Comparison of ENCODE assay signal across 18 cellular contexts in genomic region chr2:74982581-74982980, GRCh38. TPM values are rescaled to one million over a fixed set of nuclear protein-coding genes. Genes with fewer than 3 reads are reported as not detected.
DNase-seq lines count a peak whose midpoint lies in the region; ATAC-seq, FAIRE-seq and TF ChIP-seq lines count a peak whose summit lies in the region.
"Had no signal": no experiment of that assay in that cellular context is flagged by ENCODE, and none has a peak within 500 bp of the region (broad histone marks: within the 10 kb centered on the region; RNA-seq: fewer than 3 reads in every experiment).

No MANE protein-coding gene starts in this region.

- 15% methylated on average over 3 of the region's 3 CpGs for WGBS in A549 (ENCODE audit: missing lambda C conversion rate)
- 72 to 80% (median 75%) methylated on average over 3 of the region's 3 CpGs for WGBS in heart left ventricle, 4 donors

- BruUV-seq in PC-3 (replicated peaks; lab: Mats Ljungman, UMichigan) = no TSS peak

- no peaks in the 10 kb centered on the region for H3K9me2 ChIP-seq in PC-3 (replicated peaks; ENCODE audit: low read length)

- no peaks in the 10 kb centered on the region for H3F3A ChIP-seq in PC-3 (ENCODE audit: low read length, unreplicated experiment)

- no peak for FAIRE-seq in A549 (lab: Jason Lieb, UNC)
- FAIRE-seq: GM12891, kidney, small intestine had no signal

- TF ChIP-seq RAD21 in A549 (conservative IDR thresholded peaks at IDR 0.05 in 1 of 2, IDR thresholded peaks at IDR 0.05 in 1 of 2) = peak; percentile 51 to 57

- H3K4me2 ChIP-seq in A549 (no peak overlapping the region), PC-3 (ENCODE audit: low read length) (no peak overlapping the region)
- H3K4me2 ChIP-seq: BLaER1 treated with 17β-estradiol and CSF1 and Interleukin-3, amounts not matched to agents 10 nM and 100 nM had no signal

- TF ChIP-seq POLR2A in A549 (IDR thresholded peaks at IDR 0.05; ENCODE audit: low read length) = no peak
- TF ChIP-seq POLR2A in heart left ventricle (IDR thresholded peaks at IDR 0.05) = no peak

- H3K27me3 ChIP-seq in PC-3 (ENCODE audit: low read length) (no peaks in the 10 kb centered on the region), heart left ventricle (no peaks in the 10 kb centered on the region)
- H3K27me3 ChIP-seq: BLaER1 treated with 17β-estradiol and CSF1 and Interleukin-3, amounts not matched to agents 10 nM and 100 nM; uterus had no signal

- intact Hi-C loops in PC-3 (cut with micrococcal nuclease) = loop anchor here (1.0 kb wide), 2 partner anchors 63 to 292 kb away; no protein-coding TSS in a partner anchor
- intact Hi-C loops in heart left ventricle (cut with DNase I) = no loop called here

- H3K9me3 ChIP-seq in A549 = no peaks in the 10 kb centered on the region
- no peaks in the 10 kb centered on the region for H3K9me3 ChIP-seq in PC-3 (ENCODE audit: low read length)
- H3K9me3 ChIP-seq in heart left ventricle = no peaks in the 10 kb centered on the region
- H3K9me3 ChIP-seq: HAP-1, uterus had no signal

- POLR2A ChIA-PET in A549 (lab: Yijun Ruan, JAX) = no interaction called here
- POLR2A ChIA-PET in PC-3 (lab: Charles Lee; ENCODE audit: unreplicated experiment) = no interaction called here

- TF ChIP-seq EP300 in A549 (IDR thresholded peaks at IDR 0.05) = no peak

- H3K4me3 ChIP-seq in A549 = no peak overlapping the region
- H3K4me3 ChIP-seq in GM12864 (ENCODE audit: low read depth, low read length) = no peak overlapping the region
- no peak overlapping the region for H3K4me3 ChIP-seq in PC-3 (ENCODE audit: low read length)
- H3K4me3 ChIP-seq in fibroblast of mammary gland (ENCODE audit: control insufficient read depth, low read depth, low read length) = no peak overlapping the region
- H3K4me3 ChIP-seq in heart left ventricle = no peak overlapping the region
- H3K4me3 ChIP-seq: BLaER1 treated with 17β-estradiol and CSF1 and Interleukin-3, amounts not matched to agents 10 nM and 100 nM; HAP-1; uterus had no signal

- no peaks in the 10 kb centered on the region for H4K20me1 ChIP-seq in PC-3 (ENCODE audit: low read length)
- H4K20me1 ChIP-seq: BLaER1 treated with 17β-estradiol and CSF1 and Interleukin-3, amounts not matched to agents 10 nM and 100 nM had no signal

- TF ChIP-seq CTCF in A549 (IDR thresholded peaks at IDR 0.05) (peak; percentile 42), GM12864 (IDR thresholded peaks at IDR 0.05; ENCODE audit: low read depth, low read length, missing control alignments) (peak; percentile 28), PC-3 (conservative IDR thresholded peaks at IDR 0.05; ENCODE audit: low read depth, low read length) (peak; percentile 72), fibroblast of mammary gland (conservative IDR thresholded peaks at IDR 0.05; ENCODE audit: control insufficient read depth, insufficient read depth, low read depth, low read length) (no peak), heart left ventricle (IDR thresholded peaks at IDR 0.05) (no peak)

- peak in 1 of 2 experiments; percentile 58; a peak in 2 of 6 replicates for ATAC-seq in A549
- peak; percentile 71 for ATAC-seq in PC-3
- no peak for ATAC-seq in heart left ventricle

- no peak overlapping the region for H2AFZ ChIP-seq in PC-3 (ENCODE audit: low read length)

- no peak overlapping the region for H3K27ac ChIP-seq in A549
- no peak overlapping the region for H3K27ac ChIP-seq in PC-3 (ENCODE audit: low read length)
- H3K27ac ChIP-seq in heart left ventricle = no peak overlapping the region
- H3K27ac ChIP-seq: BLaER1 treated with 17β-estradiol and CSF1 and Interleukin-3, amounts not matched to agents 10 nM and 100 nM; uterus had no signal

- H3K4me1 ChIP-seq in A549 (no peaks in the 10 kb centered on the region), PC-3 (ENCODE audit: insufficient read depth, low read length) (no peaks in the 10 kb centered on the region), heart left ventricle (peaks cover 0 to 6% (median 0%) of the 10 kb centered on the region in 12 donors)
- H3K4me1 ChIP-seq: HAP-1, uterus had no signal

- DNase-seq in A549 (ENCODE audit: low read depth in 1 of 2, low spot score in 1 of 2) (peak in 1 of 2 experiments; percentile 19), GM12864 (ENCODE audit: low read depth) (no peak), PC-3 (peak; percentile 53), fibroblast of mammary gland (ENCODE audit: low read depth) (peak; percentile 16), NCI-H1436 (lab: John Stamatoyannopoulos, UW) (no peak), RPMI8226 (no peak), heart left ventricle (no peak)
- DNase-seq in activated naive CD4-positive, alpha-beta T cell treated with anti-CD3 and anti-CD28 coated beads, Interleukin-2, amount 50 U/mL, for 16 hours = no peak
- DNase-seq: activated CD4-positive, alpha-beta T cell treated with anti-CD3 and anti-CD28 coated beads, Interleukin-2, amount 10 ng/mL, durations not matched to agents 7 days and 5 days; activated naive CD4-positive, alpha-beta T cell; cerebellar nuclear complex; kidney; NCI-H526; small intestine; uterus had no signal

- CTCF ChIA-PET in A549 (lab: Yijun Ruan, JAX) = interaction anchor here (0.8 to 3.1 kb wide), 2 partner anchors 9 to 63 kb away, joined by 3 to 16 read pairs; no protein-coding TSS in a partner anchor
- CTCF ChIA-PET in PC-3 (lab: Charles Lee) = interaction anchor here (0.5 kb wide), 1 partner anchor 57 kb away, joined by 3 read pairs; no protein-coding TSS in a partner anchor

- H3K79me2 ChIP-seq in PC-3 (ENCODE audit: low read length) = no peaks in the 10 kb centered on the region

- no peak overlapping the region for H3K9ac ChIP-seq in PC-3 (ENCODE audit: low read length)
- H3K9ac ChIP-seq: BLaER1 treated with 17β-estradiol and CSF1 and Interleukin-3, amounts not matched to agents 10 nM and 100 nM had no signal

- no peaks in the 10 kb centered on the region; the same call in 1 of the 2 replicates for H3K36me3 ChIP-seq in PC-3 (ENCODE audit: low read depth, low read length)
- H3K36me3 ChIP-seq in heart left ventricle = no peaks in the 10 kb centered on the region
- H3K36me3 ChIP-seq: HAP-1, uterus had no signal

TF ChIP-seq in A549, 52 proteins besides CTCF, POLR2A, EP300 and RAD21:
- peak; percentile 40 for TF ChIP-seq SMC3 (IDR thresholded peaks at IDR 0.05)
- no peak for TF ChIP-seq NFE2L2 (conservative IDR thresholded peaks at IDR 0.05; ENCODE audit: low read length)

RNA-seq across cellular contexts. Expression of gene POLE4, which starts 24.1 kb away (rescaled TPM):
- 88.5 and 101 TPM in 2 replicates for polyA plus RNA-seq in A549 (2011; rRNA removed)
- 78.9 and 89.8 TPM in 2 replicates for polyA plus RNA-seq in A549 (2012; cell fraction: cytosol; rRNA removed)
- polyA plus RNA-seq in A549 (2012; cell fraction: nucleus; rRNA removed) = 24.0 and 30.4 TPM in 2 replicates
- polyA plus RNA-seq in A549 (2017; fragmentation: RNase III; extraction: RNeasy Plus Mini Kit Qiagen cat#74134 plus additional on column Dnase treatment) = 83.1 to 91.4 TPM (median 90.4 TPM) in 3 replicates
- polyA minus RNA-seq in A549 (2011; rRNA and poly(A)+ RNA removed) = 17.0 and 19.9 TPM in 2 replicates
- 121 and 132 TPM in 2 replicates for total RNA-seq in PC-3 (2014; rRNA removed)
- 10 to 100 TPM; 12.9 to 73.3 (median 34.9) TPM for total RNA-seq in heart left ventricle
- 10 to 100 TPM; 46.1 to 50.1 TPM for polyA plus RNA-seq in heart left ventricle

Comparison
In these comparisons a context has a peak if more than half of its experiments do, and no peak if none do; other contexts are left out.
1. DNase-seq: peak in PC-3 (single experiment) and fibroblast of mammary gland (single experiment); none in GM12864 (single experiment), activated naive CD4-positive, alpha-beta T cell treated with anti-CD3 and anti-CD28 coated beads, Interleukin-2, amount 50 U/mL, for 16 hours (single experiment), NCI-H1436 (single experiment), RPMI8226 (single experiment) and heart left ventricle (0 of 5).
2. CTCF ChIP-seq: peak in A549 (single experiment), GM12864 (single experiment) and PC-3 (single experiment); none in fibroblast of mammary gland (single experiment) and heart left ventricle (0 of 12).